ENCODE assay signal across 8 cellular contexts in the genomic region with DNA sequence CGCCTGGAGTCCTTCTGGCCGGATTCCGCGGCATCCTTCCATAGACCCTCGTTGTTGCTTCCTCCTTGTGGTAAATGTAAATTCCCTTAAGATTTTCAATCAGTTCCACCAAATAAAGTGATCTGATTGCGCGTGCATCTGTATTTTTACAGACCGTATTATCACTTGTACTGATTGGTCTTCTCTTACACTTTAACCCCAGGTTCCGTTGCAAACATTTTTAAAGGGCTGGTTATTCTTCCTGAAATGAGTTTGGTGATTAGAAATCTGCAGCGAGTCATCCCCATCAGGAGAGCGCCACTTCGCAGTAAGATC. TPM values are rescaled to one million over a fixed set of nuclear protein-coding genes. Genes with fewer than 3 reads are reported as not detected.
DNase-seq lines count a peak whose midpoint lies in the region; ATAC-seq and TF ChIP-seq lines count a peak whose summit lies in the region.

No MANE protein-coding gene starts in this region.

- H3K27me3 ChIP-seq in CD8-positive, alpha-beta T cell (ENCODE audit: insufficient read depth, low read length), result no peaks in the 10 kb centered on the region

- peak; percentile 29 for ATAC-seq in CD8-positive, alpha-beta T cell
- ATAC-seq in mucosa of descending colon (no peak), GM21786 (IDR thresholded peaks at IDR 0.05; ENCODE audit: unreplicated experiment) (no peak), GM19324 (IDR thresholded peaks at IDR 0.05; ENCODE audit: low FRiP score, unreplicated experiment) (no peak), HG02759 (IDR thresholded peaks at IDR 0.05; ENCODE audit: unreplicated experiment) (no peak)

- H3K9me3 Mint-ChIP-seq in CD8-positive, alpha-beta T cell, result no peaks in the 10 kb centered on the region
- no peaks in the 10 kb centered on the region for H3K9me3 Mint-ChIP-seq in MCF 10A (ENCODE audit: unreplicated experiment)

- peaks cover 45% of the 10 kb centered on the region for H3K36me3 Mint-ChIP-seq in CD8-positive, alpha-beta T cell
- peaks cover 71% of the 10 kb centered on the region for H3K36me3 Mint-ChIP-seq in MCF 10A (ENCODE audit: insufficient read depth, unreplicated experiment)

- CTCF ChIA-PET in CD8-positive, alpha-beta T cell (lab: Charles Lee), result interaction anchor here (0.9 kb wide), 1 partner anchor 133 kb away, joined by 3 read pairs; no protein-coding TSS in a partner anchor
- CTCF ChIA-PET in MCF 10A (lab: Yijun Ruan, JAX), result no interaction called here

- no TSS peak for BruUV-seq in MCF 10A (replicated peaks; lab: Mats Ljungman, UMichigan)

- intact Hi-C loops in CD8-positive, alpha-beta T cell (cut with DNase I, micrococcal nuclease), result loop anchor here (1.0 to 10.0 kb wide), 6 partner anchors 38 to 312 kb away; a partner anchor contains a TSS
- intact Hi-C loops in MCF 10A (cut with micrococcal nuclease), result loop anchor here (1.0 kb wide), 1 partner anchor 39 kb away; no protein-coding TSS in a partner anchor
- intact Hi-C loops in mucosa of descending colon (cut with DNase I, micrococcal nuclease), result no loop called here

- peak overlapping the region; percentile 72 for H3K27ac ChIP-seq in CD8-positive, alpha-beta T cell (ENCODE audit: low read depth, low read length)

- DNase-seq in CD8-positive, alpha-beta T cell, result no peak
- DNase-seq in HT-29 (ENCODE audit: low spot score) (peak; percentile 68), MCF 10A (ENCODE audit: unreplicated experiment) (no peak), mucosa of descending colon (no peak), globus pallidus (ENCODE audit: low spot score) (no peak)

- peaks cover 33% of the 10 kb centered on the region for H3K4me1 ChIP-seq in CD8-positive, alpha-beta T cell (ENCODE audit: insufficient read depth, low read length)
- H3K4me1 ChIP-seq in mucosa of descending colon (ENCODE audit: low read depth), result peaks cover 36% of the 10 kb centered on the region

- POLR2A ChIA-PET in CD8-positive, alpha-beta T cell (lab: Charles Lee), result interaction anchor here (0.9 kb wide), 1 partner anchor 37 kb away, joined by 4 read pairs; a partner anchor contains a TSS
- POLR2A ChIA-PET in MCF 10A (lab: Yijun Ruan, JAX), result no interaction called here

- peaks cover 55% of the 10 kb centered on the region for H3K4me1 Mint-ChIP-seq in CD8-positive, alpha-beta T cell (ENCODE audit: low read depth)
- H3K4me1 Mint-ChIP-seq in MCF 10A (ENCODE audit: insufficient read depth, unreplicated experiment), result peaks cover 15% of the 10 kb centered on the region

- H3K27me3 Mint-ChIP-seq in CD8-positive, alpha-beta T cell (ENCODE audit: low read depth), result no peaks in the 10 kb centered on the region
- H3K27me3 Mint-ChIP-seq in MCF 10A (ENCODE audit: insufficient read depth, unreplicated experiment), result no peaks in the 10 kb centered on the region

- H3K4me3 Mint-ChIP-seq in CD8-positive, alpha-beta T cell, result peak overlapping the region; percentile 90
- H3K4me3 Mint-ChIP-seq in MCF 10A (ENCODE audit: unreplicated experiment), result peak overlapping the region; percentile 82

- H3K36me3 ChIP-seq in CD8-positive, alpha-beta T cell (ENCODE audit: insufficient read depth, low read length), result no peaks in the 10 kb centered on the region
- no peaks in the 10 kb centered on the region for H3K36me3 ChIP-seq in mucosa of descending colon (ENCODE audit: low read depth)

- H3K9me3 ChIP-seq in CD8-positive, alpha-beta T cell (ENCODE audit: low read length), result no peaks in the 10 kb centered on the region
- H3K9me3 ChIP-seq in mucosa of descending colon, result no peaks in the 10 kb centered on the region

- peak overlapping the region; percentile 94 for H3K27ac Mint-ChIP-seq in CD8-positive, alpha-beta T cell
- peak overlapping the region; percentile 74 for H3K27ac Mint-ChIP-seq in MCF 10A (ENCODE audit: low read depth, unreplicated experiment)

- TF ChIP-seq CTCF in CD8-positive, alpha-beta T cell (IDR thresholded peaks at IDR 0.05), result no peak
- no peak for TF ChIP-seq CTCF in MCF 10A (IDR thresholded peaks at IDR 0.05; ENCODE audit: unreplicated experiment)
- TF ChIP-seq CTCF in mucosa of descending colon (IDR thresholded peaks at IDR 0.05), result no peak

- H3K4me3 ChIP-seq in CD8-positive, alpha-beta T cell (ENCODE audit: low read depth, low read length), result peak overlapping the region; percentile 88
- peak overlapping the region; percentile 71 for H3K4me3 ChIP-seq in mucosa of descending colon

RNA-seq across cellular contexts. Expression of a gene that starts 0.5 kb away (rescaled TPM):
- total RNA-seq in CD8-positive, alpha-beta T cell, result 10 to 100 TPM; 10.8 to 13.6 TPM
- total RNA-seq in HT-29 (2014; rRNA removed; shearing (Covaris generic)), result 9.4 and 10.5 TPM in 2 replicates
- total RNA-seq in MCF 10A (2022) (26.7 and 29.9 TPM in 2 replicates), mucosa of descending colon (10 to 100 TPM; 10.5 to 20.8 (median 17.1) TPM)

RNA-seq across cellular contexts. Expression of a gene that starts 1.2 kb away (rescaled TPM):
- total RNA-seq in CD8-positive, alpha-beta T cell, result 10 to 100 TPM; 90.1 to 97.7 TPM
- total RNA-seq in HT-29 (2014; rRNA removed; shearing (Covaris generic)), result 75.9 and 115 TPM in 2 replicates
- 118 and 128 TPM in 2 replicates for total RNA-seq in MCF 10A (2022)
- total RNA-seq in mucosa of descending colon, result 100 to 1,000 TPM in 1 of 3 donors, 10 to 100 TPM in 2; 90.9 to 109 (median 98.1) TPM

RNA-seq across cellular contexts. Expression of a gene that starts 37.0 kb away (rescaled TPM):
- 1 to 10 TPM; 1.2 to 1.5 TPM for total RNA-seq in CD8-positive, alpha-beta T cell
- 14.7 and 17.2 TPM in 2 replicates for total RNA-seq in HT-29 (2014; rRNA removed; shearing (Covaris generic))
- total RNA-seq in MCF 10A (2022) (6.4 and 7.8 TPM in 2 replicates), mucosa of descending colon (10 to 100 TPM in 1 of 3 donors, 1 to 10 TPM in 2; 5.5 to 11.9 (median 5.6) TPM)

RNA-seq across cellular contexts. Expression of a gene that starts 37.3 kb away (rescaled TPM):
- total RNA-seq in CD8-positive, alpha-beta T cell, result 10 to 100 TPM; 72.4 to 79.3 TPM
- 33.9 and 51.3 TPM in 2 replicates for total RNA-seq in HT-29 (2014; rRNA removed; shearing (Covaris generic))
- 31.6 and 34.0 TPM in 2 replicates for total RNA-seq in MCF 10A (2022)
- total RNA-seq in mucosa of descending colon, result 10 to 100 TPM; 20.4 to 36.9 (median 26.1) TPM

RNA-seq across cellular contexts. Expression of a gene that starts 58.1 kb away (rescaled TPM):
- total RNA-seq in CD8-positive, alpha-beta T cell, result 10 to 100 TPM; 22.5 to 22.6 TPM
- total RNA-seq in HT-29 (2014; rRNA removed; shearing (Covaris generic)), result 95.6 and 109 TPM in 2 replicates
- total RNA-seq in MCF 10A (2022) (45.5 and 47.5 TPM in 2 replicates), mucosa of descending colon (10 to 100 TPM; 72.6 to 84.8 (median 81.1) TPM)

Comparison
In these comparisons a context has a peak if more than half of its experiments do, and no peak if none do; other contexts are left out.
1. intact Hi-C loops: an anchor here in CD8-positive, alpha-beta T cell (1.0 to 10.0 kb wide) and MCF 10A (1.0 kb wide); none called in mucosa of descending colon.